Comparison of ENCODE assay signal across 25 cellular contexts in the genomic region with DNA sequence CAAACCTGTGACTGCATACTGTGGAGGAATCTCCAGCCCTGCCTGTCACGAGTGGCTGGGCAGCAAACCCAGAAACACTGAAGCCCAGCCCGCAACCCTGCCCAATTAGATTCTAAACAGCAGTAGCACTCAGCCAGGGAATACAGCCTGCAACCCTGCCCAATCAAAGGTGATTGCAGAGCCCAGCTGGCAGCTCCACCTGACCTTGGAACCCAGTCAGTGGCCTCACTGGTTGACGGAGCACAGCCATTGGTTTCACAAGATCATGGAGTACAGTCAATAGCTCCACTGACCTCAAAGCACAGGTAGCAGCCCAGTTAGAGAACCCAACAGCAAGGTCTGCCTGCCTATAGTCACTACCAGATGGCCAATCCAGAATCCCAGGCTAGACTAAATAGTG. TPM values are rescaled to one million over a fixed set of nuclear protein-coding genes. Genes with fewer than 3 reads are reported as not detected.
"Had no signal": no experiment of that assay in that cellular context is flagged by ENCODE, and none has a peak within 500 bp of the region (broad histone marks: within the 10 kb centered on the region; RNA-seq: fewer than 3 reads in every experiment).

No MANE protein-coding gene starts in this region.

- ATAC-seq: activated CD8-positive, alpha-beta T cell treated with anti-CD3 and anti-CD28 coated beads, Interleukin-2, amount 10 ng/mL, durations not matched to agents 7 days and 5 days; Panc1 had no signal

- H3K27ac ChIP-seq: KMS-11, SJCRH30, SK-N-MC, WERI-Rb-1 had no signal

- DNase-seq: activated CD4-positive, alpha-beta T cell treated with anti-CD3 and anti-CD28 coated beads, Interleukin-2, amount 10 ng/mL, durations not matched to agents 7 days and 5 days; activated CD4-positive, alpha-beta T cell treated with anti-CD3 and anti-CD28 coated beads, Interleukin-2, amount 50 U/mL, for 48 hours; activated CD8-positive, alpha-beta T cell treated with anti-CD3 and anti-CD28 coated beads, Interleukin-2, amount 10 ng/mL, durations not matched to agents 7 days and 5 days; activated gamma-delta T cell; activated naive CD4-positive, alpha-beta T cell treated with Interleukin-2 at 50 U/mL for 16 hours; activated naive CD8-positive, alpha-beta T cell treated with anti-CD3 and anti-CD28 coated beads, Interleukin-2, amount 10 ng/mL, durations not matched to agents 7 days and 5 days; activated T-cell treated with anti-CD3 and anti-CD28 coated beads, Interleukin-2, amount 50 U/mL, for 24 hours; caudate nucleus; MM.1S; MV-4-11; NCI-H1092; NCI-H146; NCI-H187; NCI-H2081; NCI-H2171 treated with DMSO at 0.1 percent for 48 hours; NCI-H2227 treated with DMSO at 0.1 percent for 48 hours; NCI-H446; NCI-H510A treated with DMSO at 0.1 percent for 48 hours; SHP77; SJCRH30; T1000; WERI-Rb-1 had no signal

- H3K4me3 ChIP-seq: SJCRH30, SK-N-MC had no signal

- H3K4me1 ChIP-seq: SJCRH30 had no signal

- H3K27me3 ChIP-seq: SJCRH30 had no signal

RNA-seq across cellular contexts. Expression of gene MYLK, which starts 35.2 kb away (rescaled TPM):
- total RNA-seq: activated CD8-positive, alpha-beta T cell treated with anti-CD3 and anti-CD28 coated beads, Interleukin-2, amount 10 ng/mL, durations not matched to agents 7 days and 5 days had no signal
